ENCODE assay signal across 8 cellular contexts in genomic region chr3:15602146-15602536, GRCh38. TPM values are rescaled to one million over a fixed set of nuclear protein-coding genes. Genes with fewer than 3 reads are reported as not detected.
DNase-seq lines count a peak whose midpoint lies in the region; ATAC-seq and TF ChIP-seq lines count a peak whose summit lies in the region.

No MANE protein-coding gene starts in this region.

- H3K36me3 ChIP-seq in HUES64 (ENCODE audit: insufficient read depth, low read length): peaks cover 32% of the 10 kb centered on the region
- peaks cover 17% of the 10 kb centered on the region for H3K36me3 ChIP-seq in muscle layer of colon (ENCODE audit: insufficient read depth, low read length)

- H3K4me1 ChIP-seq in HUES64 (ENCODE audit: insufficient read depth, low read length) (peaks cover 7% of the 10 kb centered on the region), muscle layer of colon (ENCODE audit: insufficient read depth, low read length) (peaks cover 10% of the 10 kb centered on the region)

- peak; percentile 14 for ATAC-seq in GM21423 (IDR thresholded peaks at IDR 0.05; ENCODE audit: unreplicated experiment)

- H3K9me3 ChIP-seq in HUES64 (ENCODE audit: insufficient read depth, low read depth, low read length) (peaks cover 2% of the 10 kb centered on the region; the same call in 1 of the 2 replicates), muscle layer of colon (ENCODE audit: low read length) (no peaks in the 10 kb centered on the region)

- no peak for TF ChIP-seq CTCF in AG09309 (IDR thresholded peaks at IDR 0.05; ENCODE audit: control insufficient read depth, insufficient read depth, low read depth, low read length, missing control alignments)

- H3K9ac ChIP-seq in HUES64 (ENCODE audit: low read depth, low read length): peak overlapping the region; percentile 98
- peak overlapping the region; percentile 81 for H3K9ac ChIP-seq in muscle layer of colon (ENCODE audit: low read length)

- 11% methylated on average over 9 of the region's 9 CpGs for WGBS in HUES64

- H3K4me3 ChIP-seq in AG09309 (ENCODE audit: control insufficient read depth, low read depth, low read length) (peak overlapping the region; percentile 97), HUES64 (ENCODE audit: low read length) (peak overlapping the region; percentile 82), muscle layer of colon (ENCODE audit: low read depth in 1 of 2, low read length in 2 of 2) (peak overlapping the region; percentile 69 to 100)

- H3K27me3 ChIP-seq in HUES64 (ENCODE audit: insufficient read depth, low read length) (no peaks in the 10 kb centered on the region), muscle layer of colon (ENCODE audit: control insufficient read depth in 1 of 2, insufficient read depth in 2 of 2, low read length in 2 of 2) (no peaks in the 10 kb centered on the region)

- H3K27ac ChIP-seq in HUES64 (ENCODE audit: low read depth, low read length): peak overlapping the region; percentile 95
- H3K27ac ChIP-seq in cingulate gyrus (ENCODE audit: low read depth, low read length): peak overlapping the region; percentile 86
- H3K27ac ChIP-seq in muscle layer of colon (ENCODE audit: low read depth, low read length): peak overlapping the region; percentile 83

- DNase-seq in AG09309 (ENCODE audit: low read depth): no peak
- no peak for DNase-seq in activated CD4-positive, CD25-positive, alpha-beta regulatory T cell treated with anti-CD3 and anti-CD28 coated beads, Interleukin-2, amount 50 U/mL, for 72 hours
- DNase-seq in kidney tubule cell (ENCODE audit: low spot score): no peak
- DNase-seq in AG20443 (ENCODE audit: low spot score): no peak

RNA-seq across cellular contexts. Expression of gene BTD, which starts 0.6 kb away (rescaled TPM):
- polyA plus RNA-seq in HUES64 (2013, experiment 1 of 2): 13.7 TPM
- 15.6 TPM for polyA plus RNA-seq in HUES64 (2013, experiment 2 of 2)

RNA-seq across cellular contexts. Expression of gene HACL1, which starts 0.8 kb away (rescaled TPM):
- 32.0 TPM for polyA plus RNA-seq in HUES64 (2013, experiment 1 of 2)
- polyA plus RNA-seq in HUES64 (2013, experiment 2 of 2): 33.8 TPM
